In the genomic region with DNA sequence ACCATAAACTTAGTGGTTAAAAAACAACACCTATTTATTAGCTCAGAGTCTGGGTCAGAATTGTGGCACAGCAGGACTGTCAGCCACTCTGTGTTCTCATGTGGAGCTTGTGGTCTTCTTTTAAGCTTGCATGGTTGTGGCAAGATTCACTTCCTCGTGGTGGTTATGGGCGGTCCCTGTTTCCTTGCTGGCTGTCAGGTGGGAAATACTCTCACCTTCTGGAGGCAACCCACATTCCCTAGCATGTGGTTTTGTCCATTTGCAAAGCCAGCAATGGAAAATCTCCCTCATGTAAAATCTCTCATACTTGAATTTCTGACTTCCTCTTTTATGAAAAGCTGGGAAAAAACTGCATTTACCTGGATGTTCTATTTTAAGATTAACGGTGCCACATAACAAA, we compare ENCODE assay signal across 13 cellular contexts.
DNase-seq lines count a peak whose midpoint lies in the region; ATAC-seq and TF ChIP-seq lines count a peak whose summit lies in the region.
"Had no signal": no experiment of that assay in that cellular context is flagged by ENCODE, and none has a peak within 500 bp of the region (broad histone marks: within the 10 kb centered on the region; RNA-seq: fewer than 3 reads in every experiment).

No MANE protein-coding gene starts in this region.

- H3K4me1 Mint-ChIP-seq in stimulated activated effector memory CD8-positive, alpha-beta T cell treated with anti-CD3 and anti-CD28 coated beads, Interleukin-12 subunit alpha, Interleukin-12 subunit beta, amount 100 ng/mL, for 72 hours: no peaks in the 10 kb centered on the region
- H3K4me1 Mint-ChIP-seq in type B pancreatic cell (ENCODE audit: unreplicated experiment): no peaks in the 10 kb centered on the region

- DNase-seq in astrocyte of the hippocampus (ENCODE audit: low read depth, low spot score) (peak; percentile 56), type B pancreatic cell (ENCODE audit: extremely low spot score, unreplicated experiment) (no peak), EL (no peak)
- DNase-seq in stimulated activated effector memory CD8-positive, alpha-beta T cell treated with anti-CD3 and anti-CD28 coated beads, Interleukin-12 subunit alpha, Interleukin-12 subunit beta, amount 100 ng/mL, for 72 hours (ENCODE audit: low spot score in 2 of 2): no peak
- no peak for DNase-seq in stimulated activated CD4-positive, alpha-beta T cell treated with anti-CD3 and anti-CD28 coated beads, Interleukin-1b, Interleukin-23, amount 100 ng/mL, for 48 hours
- DNase-seq: activated CD4-positive, alpha-beta T cell treated with anti-CD3 and anti-CD28 coated beads for 48 hours; amniotic stem cell; esophagus squamous epithelium; lower lobe of right lung; stimulated activated naive CD8-positive, alpha-beta T cell treated with anti-CD3 and anti-CD28 coated beads, Interleukin-15, Interleukin-2, amounts not matched to agents 100 U/mL and 50 U/mL, for 24 hours had no signal

- TF ChIP-seq CTCF in type B pancreatic cell (conservative IDR thresholded peaks at IDR 0.05): no peak

- no peaks in the 10 kb centered on the region for H3K27me3 Mint-ChIP-seq in type B pancreatic cell

- H3K36me3 Mint-ChIP-seq in stimulated activated effector memory CD8-positive, alpha-beta T cell treated with anti-CD3 and anti-CD28 coated beads, Interleukin-12 subunit alpha, Interleukin-12 subunit beta, amount 100 ng/mL, for 72 hours: no peaks in the 10 kb centered on the region
- no peaks in the 10 kb centered on the region for H3K36me3 Mint-ChIP-seq in type B pancreatic cell

- peaks cover 21% of the 10 kb centered on the region for H3K9me3 Mint-ChIP-seq in stimulated activated effector memory CD8-positive, alpha-beta T cell treated with anti-CD3 and anti-CD28 coated beads, Interleukin-12 subunit alpha, Interleukin-12 subunit beta, amount 100 ng/mL, for 72 hours
- peaks cover 4% of the 10 kb centered on the region for H3K9me3 Mint-ChIP-seq in type B pancreatic cell

- H3K27ac Mint-ChIP-seq in stimulated activated effector memory CD8-positive, alpha-beta T cell treated with anti-CD3 and anti-CD28 coated beads, Interleukin-12 subunit alpha, Interleukin-12 subunit beta, amount 100 ng/mL, for 72 hours: no peak overlapping the region
- H3K27ac Mint-ChIP-seq in type B pancreatic cell: no peak overlapping the region

- no peak for TF ChIP-seq POLR2A in GM18505 (IDR thresholded peaks at IDR 0.05; ENCODE audit: borderline replicate concordance, extremely low read depth, insufficient read depth, insufficient read length)

- no peak overlapping the region for H3K4me3 Mint-ChIP-seq in stimulated activated effector memory CD8-positive, alpha-beta T cell treated with anti-CD3 and anti-CD28 coated beads, Interleukin-12 subunit alpha, Interleukin-12 subunit beta, amount 100 ng/mL, for 72 hours
- H3K4me3 Mint-ChIP-seq in type B pancreatic cell: no peak overlapping the region

- ATAC-seq in GM18505 (IDR thresholded peaks at IDR 0.05; ENCODE audit: unreplicated experiment) (peak; percentile 99), GM21526 (IDR thresholded peaks at IDR 0.05; ENCODE audit: low FRiP score, unreplicated experiment) (peak; percentile 76), HG03139 (IDR thresholded peaks at IDR 0.05; ENCODE audit: unreplicated experiment) (peak; percentile 98)
- ATAC-seq in stimulated activated effector memory CD8-positive, alpha-beta T cell treated with anti-CD3 and anti-CD28 coated beads, Interleukin-12 subunit alpha, Interleukin-12 subunit beta, amount 100 ng/mL, for 72 hours: no peak
- ATAC-seq: lower lobe of right lung; stimulated activated naive CD8-positive, alpha-beta T cell treated with anti-CD3 and anti-CD28 coated beads, Interleukin-15, Interleukin-2, amounts not matched to agents 100 U/mL and 50 U/mL, for 24 hours had no signal
